Comparison of ENCODE assay signal across 26 cellular contexts in the genomic region with DNA sequence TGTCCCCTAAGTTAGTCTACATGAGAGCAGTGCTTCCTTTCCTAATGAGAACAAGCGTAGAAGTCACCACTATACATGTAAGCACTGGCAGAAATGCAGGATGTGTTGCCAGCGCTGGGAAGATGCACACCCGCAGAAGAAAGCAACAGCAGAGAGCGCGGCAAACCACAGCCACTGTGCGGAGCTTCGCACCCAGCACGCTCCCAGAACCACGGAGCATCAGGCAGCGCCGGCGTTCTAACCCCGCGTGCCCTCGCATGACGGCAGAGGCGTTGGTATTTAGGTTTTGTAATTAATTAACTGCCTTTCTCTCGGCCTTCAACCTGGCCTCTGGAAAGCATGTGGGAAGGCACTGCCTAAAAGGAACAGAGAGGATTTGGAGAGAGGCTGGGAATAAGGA.
"Had no signal": no experiment of that assay in that cellular context is flagged by ENCODE, and none has a peak within 500 bp of the region (broad histone marks: within the 10 kb centered on the region; RNA-seq: fewer than 3 reads in every experiment).

No MANE protein-coding gene starts in this region.

- DNase-seq: activated CD4-positive, alpha-beta T cell treated with anti-CD3 and anti-CD28 coated beads, Interleukin-2, amount 10 ng/mL, durations not matched to agents 24 days and 14 days; activated CD4-positive, alpha-beta T cell treated with anti-CD3 and anti-CD28 coated beads, Interleukin-2, amount 50 U/mL, for 4 hours; activated CD8-positive, alpha-beta T cell treated with anti-CD3 and anti-CD28 coated beads for 36 hours; activated gamma-delta T cell treated with Interleukin-2 at 50 U/mL for 16 hours; activated naive CD4-positive, alpha-beta T cell treated with anti-CD3 and anti-CD28 coated beads, Interleukin-2, amount 10 ng/mL, durations not matched to agents 7 days and 5 days; activated naive CD8-positive, alpha-beta T cell treated with anti-CD3 and anti-CD28 coated beads, Interleukin-2, amount 50 U/mL, for 24 hours; activated T-cell treated with anti-CD3 and anti-CD28 coated beads, Interleukin-2, amount 50 U/mL, for 4 hours; anterior cingulate cortex; caudate nucleus; cerebellar nuclear complex; Kasumi-1; NCI-H1092 treated with DMSO at 0.1 percent for 48 hours; NCI-H1417; NCI-H146; NCI-H187; NCI-H2029 treated with DMSO at 0.1 percent for 48 hours; NCI-H2107; NCI-H2171; NCI-H510A; NCI-H774; NK-92 treated with Interleukin-12 subunit alpha and Interleukin-12 subunit beta, amount 100 ng/mL, for 24 hours; PC-3; Peyer's patch; RPMI8226; SHP77 treated with DMSO at 0.1 percent for 48 hours; SK-N-SH had no signal

- ATAC-seq: activated CD8-positive, alpha-beta T cell treated with anti-CD3 and anti-CD28 coated beads for 36 hours; activated naive CD8-positive, alpha-beta T cell treated with anti-CD3 and anti-CD28 coated beads, Interleukin-2, amount 50 U/mL, for 24 hours; activated T-cell treated with anti-CD3 and anti-CD28 coated beads, Interleukin-2, amount 50 U/mL, for 4 hours; PC-3 had no signal
